In the genomic region with DNA sequence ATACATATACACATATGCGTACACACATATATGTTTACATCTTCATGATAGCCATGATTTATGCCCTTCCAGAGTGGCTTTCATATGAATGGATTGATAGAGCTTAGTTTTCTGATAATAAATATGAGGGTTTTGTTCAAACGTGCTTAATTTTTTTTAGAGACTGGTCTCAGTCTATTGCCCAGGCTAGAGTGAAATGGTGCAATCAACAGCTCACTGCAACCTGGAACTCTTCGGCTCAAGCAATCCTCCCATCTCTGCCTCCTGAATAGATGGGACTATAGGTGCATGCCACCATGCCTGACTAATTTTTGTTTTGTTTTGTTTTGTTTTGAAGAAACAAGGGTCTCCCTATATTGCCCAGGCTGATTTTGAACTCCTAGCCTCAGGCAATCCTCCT, we compare ENCODE assay signal across 18 cellular contexts.
"Had no signal": no experiment of that assay in that cellular context is flagged by ENCODE, and none has a peak within 500 bp of the region (broad histone marks: within the 10 kb centered on the region; RNA-seq: fewer than 3 reads in every experiment).

No MANE protein-coding gene starts in this region.

- H3K27ac ChIP-seq: ascending aorta, brain microvascular endothelial cell, foreskin keratinocyte, spleen, testis had no signal

- H3K4me1 Mint-ChIP-seq: activated CD4-positive, alpha-beta memory T cell treated with anti-CD3 and anti-CD28 coated beads, Interleukin-2, amount 10 ng/mL, durations not matched to agents 7 days and 5 days had no signal

- H3K36me3 ChIP-seq: ascending aorta, brain microvascular endothelial cell, spleen had no signal

- H3K27ac Mint-ChIP-seq: activated CD4-positive, alpha-beta memory T cell treated with anti-CD3 and anti-CD28 coated beads, Interleukin-2, amount 10 ng/mL, durations not matched to agents 7 days and 5 days; activated naive CD8-positive, alpha-beta T cell; natural killer cell treated with Interleukin-12 subunit alpha and Interleukin-12 subunit beta and Interleukin-15 and Interleukin-18, amount 100 ng/mL, for 72 hours had no signal

- H3K27me3 ChIP-seq: ascending aorta, brain microvascular endothelial cell, foreskin keratinocyte, spleen, testis had no signal

- H3K4me1 ChIP-seq: ascending aorta, testis had no signal

- H3K9me3 Mint-ChIP-seq: activated CD4-positive, alpha-beta memory T cell treated with anti-CD3 and anti-CD28 coated beads, Interleukin-2, amount 10 ng/mL, durations not matched to agents 7 days and 5 days; natural killer cell treated with Interleukin-12 subunit alpha and Interleukin-12 subunit beta and Interleukin-15 and Interleukin-18, amount 100 ng/mL, for 72 hours had no signal

- H3K36me3 Mint-ChIP-seq: activated naive CD8-positive, alpha-beta T cell; natural killer cell treated with Interleukin-12 subunit alpha and Interleukin-12 subunit beta and Interleukin-15 and Interleukin-18, amount 100 ng/mL, for 72 hours had no signal

- H3K4me3 Mint-ChIP-seq: activated CD4-positive, alpha-beta memory T cell treated with anti-CD3 and anti-CD28 coated beads, Interleukin-2, amount 10 ng/mL, durations not matched to agents 7 days and 5 days; activated naive CD8-positive, alpha-beta T cell; natural killer cell treated with Interleukin-12 subunit alpha and Interleukin-12 subunit beta and Interleukin-15 and Interleukin-18, amount 100 ng/mL, for 72 hours had no signal

- ATAC-seq: esophagus mucosa, foreskin keratinocyte, left ventricle myocardium superior, mucosa of descending colon, right cardiac atrium had no signal

- DNase-seq: activated CD4-positive, alpha-beta memory T cell treated with anti-CD3 and anti-CD28 coated beads, Interleukin-2, amount 10 ng/mL, durations not matched to agents 7 days and 5 days; activated CD4-positive, alpha-beta T cell treated with anti-CD3 and anti-CD28 coated beads for 48 hours; activated CD4-positive, CD25-positive, alpha-beta regulatory T cell; brain microvascular endothelial cell; cortex of kidney; foreskin keratinocyte; left ventricle myocardium superior; mucosa of descending colon; posterior cingulate gyrus; right cardiac atrium; spleen; stimulated activated naive CD4-positive, alpha-beta T cell treated with Interleukin-2 at 50 U/mL for 16 hours; testis; trophoblast cell had no signal

- H3K9me3 ChIP-seq: ascending aorta, mucosa of descending colon, spleen, testis had no signal

- H3K4me3 ChIP-seq: ascending aorta, mucosa of descending colon, spleen, testis had no signal

- H3K27me3 Mint-ChIP-seq: activated CD4-positive, alpha-beta memory T cell treated with anti-CD3 and anti-CD28 coated beads, Interleukin-2, amount 10 ng/mL, durations not matched to agents 7 days and 5 days; activated naive CD8-positive, alpha-beta T cell; natural killer cell treated with Interleukin-12 subunit alpha and Interleukin-12 subunit beta and Interleukin-15 and Interleukin-18, amount 100 ng/mL, for 72 hours had no signal
